ENCODE assay signal across 8 cellular contexts in genomic region chr14:23568021-23568599, GRCh38. TPM values are rescaled to one million over a fixed set of nuclear protein-coding genes. Genes with fewer than 3 reads are reported as not detected.
DNase-seq lines count a peak whose midpoint lies in the region; ATAC-seq and TF ChIP-seq lines count a peak whose summit lies in the region.

No MANE protein-coding gene starts in this region.

- no peak overlapping the region for H3K27ac ChIP-seq in KMS-11

- H3K4me3 Mint-ChIP-seq in chondrocyte (ENCODE audit: unreplicated experiment), result peak overlapping the region; percentile 97
- H3K4me3 Mint-ChIP-seq in natural killer cell, result peak overlapping the region; percentile 97

- TF ChIP-seq CTCF in BE2C (IDR thresholded peaks at IDR 0.05; ENCODE audit: low read depth, low read length) (no peak), KMS-11 (conservative IDR thresholded peaks at IDR 0.05; ENCODE audit: low read depth, low read length) (no peak), chondrocyte (IDR thresholded peaks at IDR 0.05) (no peak), natural killer cell (IDR thresholded peaks at IDR 0.05) (no peak)

- H2AFZ ChIP-seq in KMS-11 (ENCODE audit: low read depth), result peak overlapping the region; percentile 64; the same call in 1 of the 2 replicates

- peaks cover 21% of the 10 kb centered on the region for H3K27me3 Mint-ChIP-seq in chondrocyte (ENCODE audit: low read depth)
- peaks cover 0 to 14% of the 10 kb centered on the region in 2 donors for H3K27me3 Mint-ChIP-seq in natural killer cell (ENCODE audit: low read depth in 2 of 2)

- H3K4me3 ChIP-seq in BE2C (ENCODE audit: low read depth, low read length) (peak overlapping the region; percentile 78), KMS-11 (IDR thresholded peaks at IDR 0.05; ENCODE audit: insufficient read depth, low read depth, low read length) (no peak overlapping the region)

- H3K36me3 ChIP-seq in BE2C (no peaks in the 10 kb centered on the region), KMS-11 (ENCODE audit: insufficient read depth) (no peaks in the 10 kb centered on the region)

- peak overlapping the region; percentile 49; the same call in 1 of the 2 replicates for H3K9ac ChIP-seq in KMS-11

- no peaks in the 10 kb centered on the region for H3K9me3 Mint-ChIP-seq in chondrocyte (ENCODE audit: low read depth)
- no peaks in the 10 kb centered on the region for H3K9me3 Mint-ChIP-seq in natural killer cell

- H3K27ac Mint-ChIP-seq in chondrocyte (ENCODE audit: unreplicated experiment), result no peak overlapping the region
- peak overlapping the region; percentile 91 to 99 for H3K27ac Mint-ChIP-seq in natural killer cell

- DNase-seq in BE2C (no peak), chondrocyte (ENCODE audit: low spot score) (no peak), natural killer cell (no peak), NCI-H1105 (lab: John Stamatoyannopoulos, UW) (no peak), A172 (ENCODE audit: low spot score) (no peak), NCI-H2081 (lab: John Stamatoyannopoulos, UW) (no peak)

- no peaks in the 10 kb centered on the region for H3K79me2 ChIP-seq in KMS-11 (ENCODE audit: insufficient read depth, low read depth)

- H3K4me1 Mint-ChIP-seq in chondrocyte (ENCODE audit: low read depth), result peaks cover 21% of the 10 kb centered on the region
- H3K4me1 Mint-ChIP-seq in natural killer cell, result peaks cover 21 to 46% of the 10 kb centered on the region in 2 donors

- H3K9me3 ChIP-seq in BE2C, result no peaks in the 10 kb centered on the region

- no peak for ATAC-seq in natural killer cell
- ATAC-seq in HG03460 (IDR thresholded peaks at IDR 0.05; ENCODE audit: unreplicated experiment), result no peak

- H3K27me3 ChIP-seq in BE2C (no peaks in the 10 kb centered on the region), KMS-11 (ENCODE audit: insufficient read depth, low read depth) (no peaks in the 10 kb centered on the region)

- H3K4me2 ChIP-seq in KMS-11, result peak overlapping the region; percentile 45; the same call in 1 of the 2 replicates

- H3K36me3 Mint-ChIP-seq in chondrocyte (ENCODE audit: low read depth) (no peaks in the 10 kb centered on the region), natural killer cell (no peaks in the 10 kb centered on the region)

- intact Hi-C loops in natural killer cell (cut with micrococcal nuclease), result no loop called here

- no peaks in the 10 kb centered on the region for H4K20me1 ChIP-seq in KMS-11 (ENCODE audit: insufficient read depth)

- H3K4me1 ChIP-seq in BE2C (peaks cover 15% of the 10 kb centered on the region), KMS-11 (ENCODE audit: low read depth, poor library complexity, severe bottlenecking) (peaks cover 8% of the 10 kb centered on the region)

RNA-seq across cellular contexts. Expression of gene AP1G2, which starts 0.5 kb away (rescaled TPM):
- 46.6 TPM for polyA plus RNA-seq in BE2C (2012; ENCODE audit: insufficient read depth, insufficient read length, low read depth)
- 16.4 to 27.3 TPM (median 18.5 TPM) in 3 replicates for total RNA-seq in chondrocyte
- 100 to 1,000 TPM; 219 to 296 (median 259) TPM for total RNA-seq in natural killer cell
- 6.0 and 16.6 TPM in 2 replicates for total RNA-seq in A172 (2014; rRNA removed; shearing (Covaris generic))

RNA-seq across cellular contexts. Expression of gene JPH4, which starts 10.5 kb away (rescaled TPM):
- 186 TPM for polyA plus RNA-seq in BE2C (2012; ENCODE audit: insufficient read depth, insufficient read length, low read depth)
- 0.20 TPM in 1 of 3 replicates, not detected in the others for total RNA-seq in chondrocyte
- total RNA-seq in natural killer cell, result under 1 TPM in 1 of 3 donors, not detected in 2; 0.25 TPM
- not detected in 2 replicates for total RNA-seq in A172 (2014; rRNA removed; shearing (Covaris generic))

RNA-seq across cellular contexts. Expression of gene THTPA, which starts 12.0 kb away (rescaled TPM):
- 11.2 TPM for polyA plus RNA-seq in BE2C (2012; ENCODE audit: insufficient read depth, insufficient read length, low read depth)
- total RNA-seq in chondrocyte (11.8 to 21.6 TPM (median 12.3 TPM) in 3 replicates), natural killer cell (10 to 100 TPM; 16.5 to 19.3 (median 19.1) TPM)
- total RNA-seq in A172 (2014; rRNA removed; shearing (Covaris generic)), result 5.0 and 5.2 TPM in 2 replicates

RNA-seq across cellular contexts. Expression of gene ZFHX2, which starts 16.5 kb away (rescaled TPM):
- polyA plus RNA-seq in BE2C (2012; ENCODE audit: insufficient read depth, insufficient read length, low read depth), result 5.2 TPM
- 5.9 to 11.8 TPM (median 9.8 TPM) in 3 replicates for total RNA-seq in chondrocyte
- under 1 TPM; 0.07 to 0.72 (median 0.45) TPM for total RNA-seq in natural killer cell
- total RNA-seq in A172 (2014; rRNA removed; shearing (Covaris generic)), result 0.29 TPM in 2 replicates
